8 cellular contexts compared by ENCODE assay signal in genomic region chr5:175464414-175465233, GRCh38. TPM values are rescaled to one million over a fixed set of nuclear protein-coding genes. Genes with fewer than 3 reads are reported as not detected.
A peak's percentile ranks its signal among the peaks of the same experiment; 100 is the strongest.
DNase-seq lines count a peak whose midpoint lies in the region; ATAC-seq, FAIRE-seq and TF ChIP-seq lines count a peak whose summit lies in the region.

No MANE protein-coding gene starts in this region.

- intact Hi-C loops in Caco-2 (cut with micrococcal nuclease; ENCODE audit: unreplicated experiment) = loop anchor here (5.0 to 10.0 kb wide), 2 partner anchors 120 to 267 kb away; no protein-coding TSS in a partner anchor

- no peaks in the 10 kb centered on the region for H3K9me3 Mint-ChIP-seq in Caco-2 (ENCODE audit: unreplicated experiment)

- no peaks in the 10 kb centered on the region for H3K27me3 Mint-ChIP-seq in Caco-2 (ENCODE audit: insufficient read depth, unreplicated experiment)

- H2AFZ ChIP-seq in neuron (ENCODE audit: low read depth, low read length) = peak overlapping the region; percentile 12

- H3K4me3 ChIP-seq in Caco-2 (ENCODE audit: low read depth, low read length) (no peak overlapping the region), epithelial cell of esophagus (ENCODE audit: low read length) (no peak overlapping the region), neuron (ENCODE audit: low read length) (no peak overlapping the region)

- H3K27me3 ChIP-seq in Caco-2 (replicated peaks; ENCODE audit: control insufficient read depth, insufficient read depth, low read length) (no peaks in the 10 kb centered on the region), neuron (ENCODE audit: insufficient read depth, low read length) (peaks cover 15% of the 10 kb centered on the region)

- no peaks in the 10 kb centered on the region for H3K36me3 ChIP-seq in Caco-2 (ENCODE audit: control insufficient read depth, insufficient read depth, low read length)
- H3K36me3 ChIP-seq in neuron (ENCODE audit: insufficient read depth, low read length) = no peaks in the 10 kb centered on the region

- H3K9me3 ChIP-seq in Caco-2 = no peaks in the 10 kb centered on the region
- H3K9me3 ChIP-seq in neuron (ENCODE audit: low read length) = no peaks in the 10 kb centered on the region

- TF ChIP-seq CTCF in Caco-2 (IDR thresholded peaks at IDR 0.05; ENCODE audit: insufficient read depth in 1 of 2, low read depth in 1 of 2, low read length in 1 of 2, severe bottlenecking in 1 of 2, unreplicated experiment in 1 of 2) (peak; percentile 80 to 83), epithelial cell of esophagus (IDR thresholded peaks at IDR 0.05; ENCODE audit: insufficient read depth, low read depth, low read length, missing control alignments) (peak; percentile 86)

- DNase-seq in Caco-2 (peak; percentile 74 to 82), NCI-H82 (lab: John Stamatoyannopoulos, UW) (peak; percentile 70), epithelial cell of esophagus (ENCODE audit: low read depth) (peak; percentile 66), urothelium cell line (ENCODE audit: low spot score) (peak; percentile 64)
- DNase-seq in activated CD8-positive, alpha-beta memory T cell treated with anti-CD3 and anti-CD28 coated beads for 4 hours (ENCODE audit: low read depth in 2 of 2) = peak; percentile 35 to 45

- POLR2A ChIA-PET in Caco-2 (lab: Charles Lee) = interaction anchor here (0.5 to 0.9 kb wide), 2 partner anchors 14 to 492 kb away, joined by 4 to 8 read pairs; partner anchors contain the start of gene SFXN1

- no peak overlapping the region for H3K27ac Mint-ChIP-seq in Caco-2 (ENCODE audit: unreplicated experiment)

- H3K4me1 ChIP-seq in Caco-2 (peaks cover 14% of the 10 kb centered on the region), neuron (ENCODE audit: insufficient read depth, low read length) (no peaks in the 10 kb centered on the region)

- peaks cover 18% of the 10 kb centered on the region for H3K4me1 Mint-ChIP-seq in Caco-2 (ENCODE audit: low read depth, unreplicated experiment)

- no TSS peak for BruUV-seq in Caco-2 (replicated peaks; lab: Mats Ljungman, UMichigan)

- peak; percentile 100 for ATAC-seq in GM19372 (IDR thresholded peaks at IDR 0.05; ENCODE audit: low read depth, unreplicated experiment)
- ATAC-seq in HG03342 (IDR thresholded peaks at IDR 0.05; ENCODE audit: unreplicated experiment) = peak; percentile 98

- peak overlapping the region; percentile 49 for H3K4me3 Mint-ChIP-seq in Caco-2 (ENCODE audit: unreplicated experiment)

- peak; percentile 44 for FAIRE-seq in urothelium cell line (lab: Jason Lieb, UNC)

- CTCF ChIA-PET in Caco-2 (lab: Charles Lee) = interaction anchor here (0.5 to 1.5 kb wide), 13 partner anchors 14 to 516 kb away, joined by 3 to 7 read pairs (median 4); partner anchors contain the start of gene SFXN1

- H3K36me3 Mint-ChIP-seq in Caco-2 (ENCODE audit: insufficient read depth, unreplicated experiment) = no peaks in the 10 kb centered on the region

RNA-seq across cellular contexts. Expression of gene SFXN1, which starts 13.7 kb away (rescaled TPM):
- total RNA-seq in Caco-2 (2022) = 102 and 104 TPM in 2 replicates

RNA-seq across cellular contexts. Expression of gene DRD1, which starts 20.6 kb away (rescaled TPM):
- total RNA-seq in Caco-2 (2022) = not detected in 2 replicates
